In the genomic region with DNA sequence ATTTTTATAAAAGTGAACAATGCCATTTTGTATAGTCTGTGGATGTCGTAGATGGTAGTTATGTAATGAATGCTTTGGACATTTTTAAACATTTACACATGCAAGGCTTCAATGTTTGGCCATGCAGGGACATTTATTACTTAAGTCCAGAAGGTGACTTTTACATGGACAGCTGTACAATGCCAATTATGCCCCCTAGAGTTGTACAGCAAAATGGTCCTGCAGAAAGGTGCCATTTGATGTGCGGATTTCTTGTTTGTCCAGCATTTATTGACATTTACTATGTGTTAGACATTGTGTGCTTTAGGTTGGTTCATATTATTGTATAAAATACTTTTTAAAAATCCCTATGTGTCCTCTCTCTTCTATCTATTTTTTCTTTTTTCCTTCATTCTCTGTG, we compare ENCODE assay signal across 1 cellular context.
TF ChIP-seq lines count a peak whose summit lies in the region.

No MANE protein-coding gene starts in this region.

TF ChIP-seq in K562, 482 proteins besides CTCF, POLR2A, EP300 and RAD21:
- TF ChIP-seq LEF1 (IDR thresholded peaks at IDR 0.05): no peak
- TF ChIP-seq ZNF561 (CRISPR knock-in tag; conservative IDR thresholded peaks at IDR 0.05): no peak
- TF ChIP-seq, protein P1, sequence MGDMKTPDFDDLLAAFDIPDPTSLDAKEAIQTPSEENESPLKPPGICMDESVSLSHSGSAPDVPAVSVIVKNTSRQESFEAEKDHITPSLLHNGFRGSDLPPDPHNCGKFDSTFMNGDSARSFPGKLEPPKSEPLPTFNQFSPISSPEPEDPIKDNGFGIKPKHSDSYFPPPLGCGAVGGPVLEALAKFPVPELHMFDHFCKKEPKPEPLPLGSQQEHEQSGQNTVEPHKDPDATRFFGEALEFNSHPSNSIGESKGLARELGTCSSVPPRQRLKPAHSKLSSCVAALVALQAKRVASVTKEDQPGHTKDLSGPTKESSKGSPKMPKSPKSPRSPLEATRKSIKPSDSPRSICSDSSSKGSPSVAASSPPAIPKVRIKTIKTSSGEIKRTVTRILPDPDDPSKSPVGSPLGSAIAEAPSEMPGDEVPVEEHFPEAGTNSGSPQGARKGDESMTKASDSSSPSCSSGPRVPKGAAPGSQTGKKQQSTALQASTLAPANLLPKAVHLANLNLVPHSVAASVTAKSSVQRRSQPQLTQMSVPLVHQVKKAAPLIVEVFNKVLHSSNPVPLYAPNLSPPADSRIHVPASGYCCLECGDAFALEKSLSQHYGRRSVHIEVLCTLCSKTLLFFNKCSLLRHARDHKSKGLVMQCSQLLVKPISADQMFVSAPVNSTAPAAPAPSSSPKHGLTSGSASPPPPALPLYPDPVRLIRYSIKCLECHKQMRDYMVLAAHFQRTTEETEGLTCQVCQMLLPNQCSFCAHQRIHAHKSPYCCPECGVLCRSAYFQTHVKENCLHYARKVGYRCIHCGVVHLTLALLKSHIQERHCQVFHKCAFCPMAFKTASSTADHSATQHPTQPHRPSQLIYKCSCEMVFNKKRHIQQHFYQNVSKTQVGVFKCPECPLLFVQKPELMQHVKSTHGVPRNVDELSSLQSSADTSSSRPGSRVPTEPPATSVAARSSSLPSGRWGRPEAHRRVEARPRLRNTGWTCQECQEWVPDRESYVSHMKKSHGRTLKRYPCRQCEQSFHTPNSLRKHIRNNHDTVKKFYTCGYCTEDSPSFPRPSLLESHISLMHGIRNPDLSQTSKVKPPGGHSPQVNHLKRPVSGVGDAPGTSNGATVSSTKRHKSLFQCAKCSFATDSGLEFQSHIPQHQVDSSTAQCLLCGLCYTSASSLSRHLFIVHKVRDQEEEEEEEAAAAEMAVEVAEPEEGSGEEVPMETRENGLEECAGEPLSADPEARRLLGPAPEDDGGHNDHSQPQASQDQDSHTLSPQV (IDR thresholded peaks at IDR 0.05): no peak
- TF ChIP-seq SREBF2 (CRISPR knock-in tag; IDR thresholded peaks at IDR 0.05): no peak
- TF ChIP-seq, protein P2, sequence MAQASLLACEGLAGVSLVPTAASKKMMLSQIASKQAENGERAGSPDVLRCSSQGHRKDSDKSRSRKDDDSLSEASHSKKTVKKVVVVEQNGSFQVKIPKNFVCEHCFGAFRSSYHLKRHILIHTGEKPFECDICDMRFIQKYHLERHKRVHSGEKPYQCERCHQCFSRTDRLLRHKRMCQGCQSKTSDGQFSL (CRISPR knock-in tag; IDR thresholded peaks at IDR 0.05): no peak
- TF ChIP-seq, protein P2 (tag; IDR thresholded peaks at IDR 0.05): no peak
- TF ChIP-seq BRD4 (IDR thresholded peaks at IDR 0.05): no peak
- TF ChIP-seq, protein P3, sequence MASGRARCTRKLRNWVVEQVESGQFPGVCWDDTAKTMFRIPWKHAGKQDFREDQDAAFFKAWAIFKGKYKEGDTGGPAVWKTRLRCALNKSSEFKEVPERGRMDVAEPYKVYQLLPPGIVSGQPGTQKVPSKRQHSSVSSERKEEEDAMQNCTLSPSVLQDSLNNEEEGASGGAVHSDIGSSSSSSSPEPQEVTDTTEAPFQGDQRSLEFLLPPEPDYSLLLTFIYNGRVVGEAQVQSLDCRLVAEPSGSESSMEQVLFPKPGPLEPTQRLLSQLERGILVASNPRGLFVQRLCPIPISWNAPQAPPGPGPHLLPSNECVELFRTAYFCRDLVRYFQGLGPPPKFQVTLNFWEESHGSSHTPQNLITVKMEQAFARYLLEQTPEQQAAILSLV (tag; IDR thresholded peaks at IDR 0.05): no peak
- TF ChIP-seq MCM3 (IDR thresholded peaks at IDR 0.05): no peak
- TF ChIP-seq RBBP5 (IDR thresholded peaks at IDR 0.05; ENCODE audit: borderline replicate concordance, insufficient read depth, low read length, poor library complexity, severe bottlenecking): no peak
- TF ChIP-seq MTF1 (CRISPR knock-in tag; IDR thresholded peaks at IDR 0.05; ENCODE audit: borderline replicate concordance): no peak
- no peak for TF ChIP-seq NR3C1 (CRISPR knock-in tag; IDR thresholded peaks at IDR 0.05)
- TF ChIP-seq ZNF584 (CRISPR knock-in tag; IDR thresholded peaks at IDR 0.05; ENCODE audit: low read depth): no peak
